Comparison of ENCODE assay signal across 20 cellular contexts in genomic region chr10:21570761-21571521, GRCh38. TPM values are rescaled to one million over a fixed set of nuclear protein-coding genes. Genes with fewer than 3 reads are reported as not detected.
DNase-seq lines count a peak whose midpoint lies in the region; ATAC-seq and TF ChIP-seq lines count a peak whose summit lies in the region.
"Had no signal": no experiment of that assay in that cellular context is flagged by ENCODE, and none has a peak within 500 bp of the region (broad histone marks: within the 10 kb centered on the region; RNA-seq: fewer than 3 reads in every experiment).

No MANE protein-coding gene starts in this region.

- intact Hi-C loops in activated CD4-positive, alpha-beta T cell treated with anti-CD3 and anti-CD28 coated beads, Interleukin-2, amount 10 ng/mL, durations not matched to agents 24 days and 14 days (cut with micrococcal nuclease): no loop called here
- intact Hi-C loops in Calu3 (cut with micrococcal nuclease; ENCODE audit: unreplicated experiment): no loop called here

- no peak overlapping the region for H3K27ac Mint-ChIP-seq in activated CD4-positive, alpha-beta T cell treated with anti-CD3 and anti-CD28 coated beads, Interleukin-2, amount 10 ng/mL, durations not matched to agents 24 days and 14 days
- peak overlapping the region; percentile 19 for H3K27ac Mint-ChIP-seq in Calu3 (ENCODE audit: unreplicated experiment)
- H3K27ac Mint-ChIP-seq in central memory CD8-positive, alpha-beta T cell (ENCODE audit: low read depth): peak overlapping the region; percentile 82
- H3K27ac Mint-ChIP-seq in nephron progenitor cell: peak overlapping the region; percentile 91
- H3K27ac Mint-ChIP-seq: activated B cell treated with CpG ODN at 0.5 μM for 24 hours had no signal

- TF ChIP-seq CTCF in Calu3 (IDR thresholded peaks at IDR 0.05; ENCODE audit: unreplicated experiment) (no peak), nephron progenitor cell (IDR thresholded peaks at IDR 0.05) (no peak)

- peaks cover 39% of the 10 kb centered on the region for H3K36me3 Mint-ChIP-seq in activated CD4-positive, alpha-beta T cell treated with anti-CD3 and anti-CD28 coated beads, Interleukin-2, amount 10 ng/mL, durations not matched to agents 24 days and 14 days (ENCODE audit: low read depth)
- peaks cover 20% of the 10 kb centered on the region for H3K36me3 Mint-ChIP-seq in Calu3 (ENCODE audit: insufficient read depth, unreplicated experiment)
- H3K36me3 Mint-ChIP-seq in central memory CD8-positive, alpha-beta T cell (ENCODE audit: insufficient read depth): peaks cover 13% of the 10 kb centered on the region
- H3K36me3 Mint-ChIP-seq in nephron progenitor cell (ENCODE audit: low read depth): peaks cover 60% of the 10 kb centered on the region

- no TSS peak for BruUV-seq in Calu3 (replicated peaks; lab: Mats Ljungman, UMichigan)

- no peak for ATAC-seq in central memory CD8-positive, alpha-beta T cell (replicated peaks; ENCODE audit: extremely low read depth, poor library complexity, severe bottlenecking)
- ATAC-seq: heart left ventricle, Right ventricle myocardium inferior, upper lobe of right lung had no signal

- H3K9me3 Mint-ChIP-seq in activated CD4-positive, alpha-beta T cell treated with anti-CD3 and anti-CD28 coated beads, Interleukin-2, amount 10 ng/mL, durations not matched to agents 24 days and 14 days: no peaks in the 10 kb centered on the region
- H3K9me3 Mint-ChIP-seq in Calu3 (ENCODE audit: low read depth, unreplicated experiment): no peaks in the 10 kb centered on the region
- no peaks in the 10 kb centered on the region for H3K9me3 Mint-ChIP-seq in central memory CD8-positive, alpha-beta T cell
- H3K9me3 Mint-ChIP-seq in nephron progenitor cell: no peaks in the 10 kb centered on the region
- H3K9me3 Mint-ChIP-seq: activated B cell treated with CpG ODN at 0.5 μM for 24 hours had no signal

- no peaks in the 10 kb centered on the region for H3K27me3 Mint-ChIP-seq in activated CD4-positive, alpha-beta T cell treated with anti-CD3 and anti-CD28 coated beads, Interleukin-2, amount 10 ng/mL, durations not matched to agents 24 days and 14 days
- no peaks in the 10 kb centered on the region for H3K27me3 Mint-ChIP-seq in Calu3 (ENCODE audit: unreplicated experiment)
- H3K27me3 Mint-ChIP-seq in central memory CD8-positive, alpha-beta T cell: no peaks in the 10 kb centered on the region
- peaks cover 4% of the 10 kb centered on the region for H3K27me3 Mint-ChIP-seq in nephron progenitor cell (ENCODE audit: low read depth, poor library complexity)
- H3K27me3 Mint-ChIP-seq: activated B cell treated with CpG ODN at 0.5 μM for 24 hours had no signal

- DNase-seq in activated CD4-positive, alpha-beta T cell treated with anti-CD3 and anti-CD28 coated beads, Interleukin-2, amount 10 ng/mL, durations not matched to agents 24 days and 14 days: peak; percentile 51
- DNase-seq in activated CD4-positive, alpha-beta T cell treated with anti-CD3 and anti-CD28 coated beads for 1 hour: no peak
- DNase-seq in Calu3 (no peak), nephron progenitor cell (no peak), NCI-H2107 (lab: John Stamatoyannopoulos, UW) (no peak), CD1c-positive myeloid dendritic cell (ENCODE audit: extremely low spot score) (no peak), DMS114 treated with DMSO at 0.1 percent for 48 hours (lab: John Stamatoyannopoulos, UW; ENCODE audit: unreplicated experiment) (no peak)
- no peak for DNase-seq in central memory CD8-positive, alpha-beta T cell (ENCODE audit: low spot score in 2 of 2)
- DNase-seq: activated B cell treated with CpG ODN at 0.5 μM for 24 hours; caudate nucleus; effector CD4-positive, alpha-beta T cell; EL; heart left ventricle; mammary epithelial cell; MV-4-11; NCI-H2029 treated with DMSO at 0.1 percent for 48 hours; NCI-H524; stimulated activated naive CD4-positive, alpha-beta T cell treated with Interleukin-2 at 50 U/mL for 16 hours; upper lobe of right lung had no signal

- CTCF ChIA-PET in Calu3 (lab: Charles Lee): no interaction called here

- no peak overlapping the region for H3K4me3 Mint-ChIP-seq in activated CD4-positive, alpha-beta T cell treated with anti-CD3 and anti-CD28 coated beads, Interleukin-2, amount 10 ng/mL, durations not matched to agents 24 days and 14 days
- H3K4me3 Mint-ChIP-seq in Calu3 (ENCODE audit: low read depth, unreplicated experiment) (no peak overlapping the region), nephron progenitor cell (no peak overlapping the region)
- H3K4me3 Mint-ChIP-seq in central memory CD8-positive, alpha-beta T cell: no peak overlapping the region
- H3K4me3 Mint-ChIP-seq: activated B cell treated with CpG ODN at 0.5 μM for 24 hours had no signal

- peaks cover 26% of the 10 kb centered on the region for H3K4me1 Mint-ChIP-seq in activated CD4-positive, alpha-beta T cell treated with anti-CD3 and anti-CD28 coated beads, Interleukin-2, amount 10 ng/mL, durations not matched to agents 24 days and 14 days
- H3K4me1 Mint-ChIP-seq in Calu3 (ENCODE audit: low read depth, unreplicated experiment): peaks cover 14% of the 10 kb centered on the region
- H3K4me1 Mint-ChIP-seq in central memory CD8-positive, alpha-beta T cell: peaks cover 73% of the 10 kb centered on the region
- peaks cover 38% of the 10 kb centered on the region for H3K4me1 Mint-ChIP-seq in nephron progenitor cell

RNA-seq across cellular contexts. Expression of gene MLLT10, which starts 36.9 kb away (rescaled TPM):
- 40.2 and 42.0 TPM in 2 replicates for total RNA-seq in activated CD4-positive, alpha-beta T cell treated with anti-CD3 and anti-CD28 coated beads, Interleukin-2, amount 10 ng/mL, durations not matched to agents 24 days and 14 days
- 32.1 and 34.7 TPM in 2 replicates for total RNA-seq in Calu3 (2022)

RNA-seq across cellular contexts. Expression of gene SKIDA1, which starts 45.5 kb away (rescaled TPM):
- total RNA-seq in activated CD4-positive, alpha-beta T cell treated with anti-CD3 and anti-CD28 coated beads, Interleukin-2, amount 10 ng/mL, durations not matched to agents 24 days and 14 days: 0.02 and 0.16 TPM in 2 replicates
- total RNA-seq in Calu3 (2022): 0.40 TPM in 1 of 2 replicates, not detected in the other
